15 cellular contexts compared by ENCODE assay signal in the genomic region with DNA sequence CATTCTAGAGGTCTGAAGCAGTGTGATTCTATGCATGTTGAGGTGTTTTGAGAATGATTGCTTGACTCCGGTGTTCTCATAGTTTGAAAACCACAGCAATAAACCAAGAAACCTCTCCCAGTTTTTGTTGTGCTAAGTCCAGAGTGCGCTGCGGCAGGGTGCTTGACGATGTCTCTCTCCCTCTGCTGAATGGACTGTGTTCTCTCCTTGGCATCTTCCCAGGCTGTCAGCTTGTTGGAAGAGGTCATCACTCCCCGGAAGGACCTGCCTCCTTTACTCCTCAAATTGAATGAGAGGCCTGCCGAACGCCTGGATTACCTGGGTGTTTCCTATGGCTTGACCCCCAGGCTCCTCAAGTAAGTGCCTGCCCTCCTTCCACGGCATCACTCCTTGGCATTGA. TPM values are rescaled to one million over a fixed set of nuclear protein-coding genes. Genes with fewer than 3 reads are reported as not detected.
A peak's percentile ranks its signal among the peaks of the same experiment; 100 is the strongest.
DNase-seq lines count a peak whose midpoint lies in the region; ATAC-seq and TF ChIP-seq lines count a peak whose summit lies in the region.
"Had no signal": no experiment of that assay in that cellular context is flagged by ENCODE, and none has a peak within 500 bp of the region (broad histone marks: within the 10 kb centered on the region; RNA-seq: fewer than 3 reads in every experiment).

No MANE protein-coding gene starts in this region.

- POLR2A ChIA-PET in naive thymus-derived CD8-positive, alpha-beta T cell (lab: Charles Lee) = no interaction called here

- H3K4me1 ChIP-seq in heart left ventricle = peaks cover 0 to 16% (median 0%) of the 10 kb centered on the region in 12 donors
- peaks cover 15% of the 10 kb centered on the region for H3K4me1 ChIP-seq in left ventricle myocardium inferior
- H3K4me1 ChIP-seq in foreskin keratinocyte = no peaks in the 10 kb centered on the region
- H3K4me1 ChIP-seq: A549, BE2C had no signal

- H3K4me1 Mint-ChIP-seq in central memory CD8-positive, alpha-beta T cell = no peaks in the 10 kb centered on the region
- H3K4me1 Mint-ChIP-seq in naive thymus-derived CD8-positive, alpha-beta T cell = peaks cover 0 to 6% (median 0%) of the 10 kb centered on the region in 4 donors

- H3K4me3 ChIP-seq in heart left ventricle (no peak overlapping the region), left ventricle myocardium inferior (no peak overlapping the region)
- H3K4me3 ChIP-seq: A549, GM12878, GM23248 had no signal

- H3K27ac Mint-ChIP-seq in central memory CD8-positive, alpha-beta T cell (ENCODE audit: low read depth) = peak overlapping the region; percentile 6
- H3K27ac Mint-ChIP-seq in naive thymus-derived CD8-positive, alpha-beta T cell = no peak overlapping the region

- H3K27ac ChIP-seq in heart left ventricle (no peak overlapping the region), left ventricle myocardium inferior (replicated peaks) (no peak overlapping the region), foreskin keratinocyte (no peak overlapping the region)
- H3K27ac ChIP-seq: A549, C4-2B, GM23248 had no signal

- H3K36me3 ChIP-seq in heart left ventricle (peaks cover 0 to 100% (median 99%) of the 10 kb centered on the region in 9 donors), left ventricle myocardium inferior (peaks cover 98% of the 10 kb centered on the region)

- H3K36me3 Mint-ChIP-seq in central memory CD8-positive, alpha-beta T cell (ENCODE audit: insufficient read depth) = peaks cover 50% of the 10 kb centered on the region
- H3K36me3 Mint-ChIP-seq in naive thymus-derived CD8-positive, alpha-beta T cell = peaks cover 19 to 93% (median 24%) of the 10 kb centered on the region in 3 donors

- WGBS in heart left ventricle, 4 donors = 59 to 91% (median 85%) methylated on average over 8 of the region's 8 CpGs

- ATAC-seq in heart left ventricle (peak in 3 of 4 donors; percentile 50 to 67 (median 61)), foreskin keratinocyte (no peak), HG02852 (IDR thresholded peaks at IDR 0.05; ENCODE audit: unreplicated experiment) (no peak)
- no peak for ATAC-seq in central memory CD8-positive, alpha-beta T cell (replicated peaks; ENCODE audit: extremely low read depth, poor library complexity, severe bottlenecking)
- no peak for ATAC-seq in naive thymus-derived CD8-positive, alpha-beta T cell
- ATAC-seq: A549, HCT116 had no signal

- no peak for TF ChIP-seq POLR2A in heart left ventricle (IDR thresholded peaks at IDR 0.05)

- H3K27me3 ChIP-seq in heart left ventricle (no peaks in the 10 kb centered on the region), left ventricle myocardium inferior (ENCODE audit: low read depth) (no peaks in the 10 kb centered on the region), foreskin keratinocyte (no peaks in the 10 kb centered on the region)
- H3K27me3 ChIP-seq: BE2C had no signal

- intact Hi-C loops in heart left ventricle (cut with DNase I) (no loop called here), left ventricle myocardium inferior (cut with micrococcal nuclease) (no loop called here)

- TF ChIP-seq CTCF in heart left ventricle (IDR thresholded peaks at IDR 0.05) = no peak
- TF ChIP-seq CTCF in left ventricle myocardium inferior (IDR thresholded peaks at IDR 0.05; ENCODE audit: borderline replicate concordance) = no peak
- TF ChIP-seq CTCF in foreskin keratinocyte (conservative IDR thresholded peaks at IDR 0.05) = no peak

- H3K4me3 Mint-ChIP-seq in central memory CD8-positive, alpha-beta T cell = no peak overlapping the region
- H3K4me3 Mint-ChIP-seq in naive thymus-derived CD8-positive, alpha-beta T cell = no peak overlapping the region

- H3K9me3 ChIP-seq in heart left ventricle (no peaks in the 10 kb centered on the region), left ventricle myocardium inferior (replicated peaks) (no peaks in the 10 kb centered on the region)
- H3K9me3 ChIP-seq: A549, BE2C had no signal

- DNase-seq in heart left ventricle (peak in 1 of 5 donors; percentile 45), left ventricle myocardium inferior (no peak), pons (ENCODE audit: low spot score) (peak; percentile 44), foreskin keratinocyte (no peak)
- no peak for DNase-seq in central memory CD8-positive, alpha-beta T cell (ENCODE audit: low spot score in 2 of 2)
- no peak for DNase-seq in naive thymus-derived CD8-positive, alpha-beta T cell
- DNase-seq: BE2C; CD4-positive, alpha-beta memory T cell; DMS79; GM23248 had no signal

- H3K27me3 Mint-ChIP-seq in central memory CD8-positive, alpha-beta T cell = no peaks in the 10 kb centered on the region
- H3K27me3 Mint-ChIP-seq in naive thymus-derived CD8-positive, alpha-beta T cell = no peaks in the 10 kb centered on the region
- H3K27me3 Mint-ChIP-seq: CD4-positive, alpha-beta memory T cell had no signal

- H3K9me3 Mint-ChIP-seq in central memory CD8-positive, alpha-beta T cell = no peaks in the 10 kb centered on the region
- H3K9me3 Mint-ChIP-seq in naive thymus-derived CD8-positive, alpha-beta T cell = no peaks in the 10 kb centered on the region
- H3K9me3 Mint-ChIP-seq: CD4-positive, alpha-beta memory T cell had no signal

RNA-seq across cellular contexts. Expression of a gene that starts 31.0 kb away (rescaled TPM):
- total RNA-seq in heart left ventricle = 10 to 100 TPM; 14.5 to 27.1 (median 21.2) TPM
- polyA plus RNA-seq in heart left ventricle = 10 to 100 TPM; 16.3 to 21.1 TPM
- total RNA-seq in left ventricle myocardium inferior = 22.3 TPM
- 10 to 100 TPM; 78.1 to 92.8 TPM for total RNA-seq in naive thymus-derived CD8-positive, alpha-beta T cell
- 10 to 100 TPM; 25.2 to 56.7 (median 41.9) TPM for polyA plus RNA-seq in naive thymus-derived CD8-positive, alpha-beta T cell
- total RNA-seq in foreskin keratinocyte = 50.5 and 58.7 TPM in 2 replicates
- polyA plus RNA-seq in foreskin keratinocyte = 31.9 and 39.2 TPM in 2 replicates

Comparison
In these comparisons a context has a peak if more than half of its experiments do, and no peak if none do; other contexts are left out.
1. ATAC-seq: peak in heart left ventricle (3 of 4); none in central memory CD8-positive, alpha-beta T cell (single experiment), naive thymus-derived CD8-positive, alpha-beta T cell (0 of 2), foreskin keratinocyte (single experiment) and HG02852 (single experiment).